Comparison of ENCODE assay signal across 1 cellular context in genomic region chr2:130335226-130335625, GRCh38.
TF ChIP-seq lines count a peak whose summit lies in the region.

No MANE protein-coding gene starts in this region.

TF ChIP-seq in K562, 482 proteins besides CTCF, POLR2A, EP300 and RAD21:
- TF ChIP-seq TSHZ1 (CRISPR knock-in tag; IDR thresholded peaks at IDR 0.05) (no peak), ZNF197 (CRISPR knock-in tag; IDR thresholded peaks at IDR 0.05; ENCODE audit: low read depth) (no peak), SP2 (IDR thresholded peaks at IDR 0.05; ENCODE audit: extremely low read depth, low read depth, low read length, poor library complexity, severe bottlenecking) (no peak), ZC3H11A (IDR thresholded peaks at IDR 0.05; ENCODE audit: low read depth, low read length) (no peak), CREB1 (IDR thresholded peaks at IDR 0.05) (no peak), CREB1 (CRISPR knock-in tag; IDR thresholded peaks at IDR 0.05) (no peak), DIDO1 (tag; IDR thresholded peaks at IDR 0.05; ENCODE audit: low read depth) (no peak), SP1 (CRISPR knock-in tag; IDR thresholded peaks at IDR 0.05) (no peak), TCF15 (CRISPR knock-in tag; IDR thresholded peaks at IDR 0.05) (no peak), ZNF316 (IDR thresholded peaks at IDR 0.05) (no peak), ZBTB43 (CRISPR knock-in tag; IDR thresholded peaks at IDR 0.05) (no peak), ZNF324 (CRISPR knock-in tag; IDR thresholded peaks at IDR 0.05) (no peak), ZNF354B (CRISPR knock-in tag; IDR thresholded peaks at IDR 0.05) (no peak), PHF21A (IDR thresholded peaks at IDR 0.05; ENCODE audit: borderline replicate concordance, low read depth) (no peak), SIRT6 (IDR thresholded peaks at IDR 0.05; ENCODE audit: low read depth, low read length) (no peak), ZFP91 (CRISPR knock-in tag; IDR thresholded peaks at IDR 0.05) (no peak), ZNF449 (CRISPR knock-in tag; IDR thresholded peaks at IDR 0.05) (no peak), RFX7 (CRISPR knock-in tag; IDR thresholded peaks at IDR 0.05) (no peak), MYC (IDR thresholded peaks at IDR 0.05; ENCODE audit: low read depth, low read length) (no peak), MYC (CRISPR knock-in tag; IDR thresholded peaks at IDR 0.05; ENCODE audit: borderline replicate concordance, low read depth) (no peak)
